In genomic region chr12:26736563-26737486, GRCh38 we compare ENCODE assay signal across 1 cellular context.
TF ChIP-seq lines count a peak whose summit lies in the region.

No MANE protein-coding gene starts in this region.

TF ChIP-seq in HepG2, 621 proteins besides CTCF, POLR2A, EP300 and RAD21 (continued from another document and continues in another):
- TF ChIP-seq ARID5B (CRISPR knock-in tag; IDR thresholded peaks at IDR 0.05) (peak; percentile 99), ZNF253 (CRISPR knock-in tag; IDR thresholded peaks at IDR 0.05; ENCODE audit: borderline replicate concordance) (no peak), SIN3A (IDR thresholded peaks at IDR 0.05; ENCODE audit: borderline replicate concordance, low read depth, low read length) (no peak), ZNF362 (CRISPR knock-in tag; IDR thresholded peaks at IDR 0.05; ENCODE audit: borderline replicate concordance) (peak; percentile 82), ZBTB37 (CRISPR knock-in tag; IDR thresholded peaks at IDR 0.05) (peak; percentile 54; the same call in 1 of the 2 replicates), HOXA9 (CRISPR knock-in tag; IDR thresholded peaks at IDR 0.05; ENCODE audit: borderline replicate concordance) (no peak), MIER3 (CRISPR knock-in tag; IDR thresholded peaks at IDR 0.05; ENCODE audit: borderline replicate concordance) (peak; percentile 95; the same call in 1 of the 2 replicates), ETV6 (CRISPR knock-in tag; conservative IDR thresholded peaks at IDR 0.05) (0 out of 2 replicates have a peak, but pooled peaks have one; percentile 38), ESRRA (CRISPR knock-in tag; IDR thresholded peaks at IDR 0.05; ENCODE audit: low read depth) (peak; percentile 56; the same call in 1 of the 2 replicates), ZNF264 (CRISPR knock-in tag; IDR thresholded peaks at IDR 0.05) (peak; percentile 75), LCORL (IDR thresholded peaks at IDR 0.05) (peak; percentile 97), LCORL (CRISPR knock-in tag; IDR thresholded peaks at IDR 0.05) (peak; percentile 80), RFXANK (CRISPR knock-in tag; IDR thresholded peaks at IDR 0.05) (no peak), TMF1 (CRISPR knock-in tag; IDR thresholded peaks at IDR 0.05; ENCODE audit: low read depth) (0 out of 2 replicates have a peak, but pooled peaks have one; percentile 65), FOXA1 (IDR thresholded peaks at IDR 0.05) (peak; percentile 92), FOXA1 (CRISPR knock-in tag; IDR thresholded peaks at IDR 0.05) (peak; percentile 96), ZBTB20 (CRISPR knock-in tag; IDR thresholded peaks at IDR 0.05; ENCODE audit: borderline replicate concordance, low read depth) (peak; percentile 94; the same call in 1 of the 2 replicates), ZNF589 (CRISPR knock-in tag; conservative IDR thresholded peaks at IDR 0.05) (no peak), ELK4 (CRISPR knock-in tag; IDR thresholded peaks at IDR 0.05; ENCODE audit: borderline replicate concordance) (no peak), ARID4A (CRISPR knock-in tag; IDR thresholded peaks at IDR 0.05; ENCODE audit: borderline replicate concordance) (peak; percentile 21; the same call in 1 of the 2 replicates), ZSCAN31 (CRISPR knock-in tag; IDR thresholded peaks at IDR 0.05; ENCODE audit: low read depth) (peak; percentile 55), ZNF260 (CRISPR knock-in tag; IDR thresholded peaks at IDR 0.05; ENCODE audit: borderline replicate concordance, low read depth) (no peak), ONECUT2 (CRISPR knock-in tag; IDR thresholded peaks at IDR 0.05) (peak; percentile 94), GMEB1 (CRISPR knock-in tag; IDR thresholded peaks at IDR 0.05; ENCODE audit: borderline replicate concordance) (no peak), WIZ (CRISPR knock-in tag; IDR thresholded peaks at IDR 0.05) (0 out of 2 replicates have a peak, but pooled peaks have one; percentile 51), MEIS1 (CRISPR knock-in tag; IDR thresholded peaks at IDR 0.05; ENCODE audit: borderline replicate concordance) (peak; percentile 24; the same call in 1 of the 2 replicates), MLXIP (CRISPR knock-in tag; IDR thresholded peaks at IDR 0.05; ENCODE audit: borderline replicate concordance) (0 out of 2 replicates have a peak, but pooled peaks have one; percentile 24), ZNF577 (CRISPR knock-in tag; IDR thresholded peaks at IDR 0.05; ENCODE audit: borderline replicate concordance, low read depth) (no peak), ZNF501 (CRISPR knock-in tag; IDR thresholded peaks at IDR 0.05) (peak; percentile 69), THAP8 (CRISPR knock-in tag; IDR thresholded peaks at IDR 0.05; ENCODE audit: borderline replicate concordance) (no peak), ZNF550 (CRISPR knock-in tag; IDR thresholded peaks at IDR 0.05; ENCODE audit: borderline replicate concordance) (no peak), ZNF451 (CRISPR knock-in tag; IDR thresholded peaks at IDR 0.05) (no peak), JUN (CRISPR knock-in tag; IDR thresholded peaks at IDR 0.05) (peak; percentile 82; the same call in 1 of the 2 replicates), PAXIP1 (CRISPR knock-in tag; conservative IDR thresholded peaks at IDR 0.05) (peak; percentile 99), GABPB1 (CRISPR knock-in tag; IDR thresholded peaks at IDR 0.05) (no peak; the same call in none of the 2 replicates), ZNF331 (CRISPR knock-in tag; IDR thresholded peaks at IDR 0.05) (peak; percentile 89)
